8 cellular contexts compared by ENCODE assay signal in the genomic region with DNA sequence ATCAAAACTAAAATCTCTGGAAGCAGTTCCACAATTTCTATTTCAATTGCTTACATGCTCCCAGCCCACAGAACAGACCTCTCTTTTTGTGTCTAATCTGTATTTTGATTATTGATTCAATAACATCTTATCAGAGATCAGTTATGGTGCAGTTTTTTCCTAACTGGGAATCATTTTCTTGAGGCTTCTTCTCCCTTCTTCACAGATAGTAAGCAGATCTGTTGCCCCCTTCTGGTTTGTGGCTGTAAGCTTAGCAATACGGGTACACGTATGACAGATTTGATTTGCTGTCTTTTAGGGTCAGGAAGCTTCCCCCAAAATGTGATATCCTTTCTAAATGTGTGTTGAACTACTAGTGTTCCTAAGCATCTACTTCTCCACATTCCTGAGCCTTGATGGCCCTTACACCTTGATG. TPM values are rescaled to one million over a fixed set of nuclear protein-coding genes. Genes with fewer than 3 reads are reported as not detected.
A peak's percentile ranks its signal among the peaks of the same experiment; 100 is the strongest.
DNase-seq lines count a peak whose midpoint lies in the region; ATAC-seq and TF ChIP-seq lines count a peak whose summit lies in the region.

No MANE protein-coding gene starts in this region.

- no peak overlapping the region for H2AFZ ChIP-seq in trophoblast cell (ENCODE audit: insufficient read depth, low read length, poor library complexity)

- intact Hi-C loops in activated CD4-positive, alpha-beta memory T cell treated with anti-CD3 and anti-CD28 coated beads for 36 hours (cut with micrococcal nuclease), result no loop called here

- DNase-seq in Daoy (ENCODE audit: low read depth) (peak; percentile 11), NCI-H1694 (lab: John Stamatoyannopoulos, UW) (peak; percentile 23), epithelial cell of esophagus (ENCODE audit: low read depth) (peak; percentile 48), trophoblast cell (peak in 1 of 2 donors; percentile 4)
- no peak for DNase-seq in activated CD4-positive, alpha-beta memory T cell treated with anti-CD3 and anti-CD28 coated beads for 36 hours
- no peak for DNase-seq in effector memory CD8-positive, alpha-beta T cell

- H3K27me3 Mint-ChIP-seq in activated CD4-positive, alpha-beta memory T cell treated with anti-CD3 and anti-CD28 coated beads for 36 hours, result no peaks in the 10 kb centered on the region
- H3K27me3 Mint-ChIP-seq in effector memory CD8-positive, alpha-beta T cell, result no peaks in the 10 kb centered on the region

- CTCF ChIA-PET in activated CD4-positive, alpha-beta memory T cell treated with anti-CD3 and anti-CD28 coated beads for 36 hours (lab: Charles Lee), result interaction anchor here (1.0 to 1.2 kb wide), 4 partner anchors 12 to 143 kb away, joined by 3 to 5 read pairs (median 4); no protein-coding TSS in a partner anchor

- no peak overlapping the region for H3K4me3 ChIP-seq in epithelial cell of esophagus (ENCODE audit: low read length)
- H3K4me3 ChIP-seq in trophoblast cell (ENCODE audit: low read depth, low read length), result no peak overlapping the region

- H2BK5ac ChIP-seq in trophoblast cell (ENCODE audit: low read depth, low read length, poor library complexity), result no peak overlapping the region

- H3K18ac ChIP-seq in trophoblast cell (ENCODE audit: low read length), result no peak overlapping the region

- no peak overlapping the region for H2BK12ac ChIP-seq in trophoblast cell (ENCODE audit: low read length)

- peaks cover 40% of the 10 kb centered on the region for H3K36me3 Mint-ChIP-seq in activated CD4-positive, alpha-beta memory T cell treated with anti-CD3 and anti-CD28 coated beads for 36 hours
- H3K36me3 Mint-ChIP-seq in effector memory CD8-positive, alpha-beta T cell (ENCODE audit: insufficient read depth), result peaks cover 15% of the 10 kb centered on the region

- H3K4me1 Mint-ChIP-seq in activated CD4-positive, alpha-beta memory T cell treated with anti-CD3 and anti-CD28 coated beads for 36 hours (ENCODE audit: low read depth), result no peaks in the 10 kb centered on the region
- peaks cover 2 to 11% of the 10 kb centered on the region in 2 donors for H3K4me1 Mint-ChIP-seq in effector memory CD8-positive, alpha-beta T cell (ENCODE audit: low read depth in 2 of 2)

- no peak overlapping the region for H3K14ac ChIP-seq in trophoblast cell (ENCODE audit: low read length)

- H3K9ac ChIP-seq in trophoblast cell (ENCODE audit: low read length), result no peak overlapping the region

- no peak overlapping the region for H4K12ac ChIP-seq in trophoblast cell (ENCODE audit: low read depth, low read length)

- no peak overlapping the region for H3K4ac ChIP-seq in trophoblast cell (ENCODE audit: low read depth, low read length)

- no peak overlapping the region for H2AK5ac ChIP-seq in trophoblast cell (ENCODE audit: low read length)

- no peaks in the 10 kb centered on the region for H3K9me3 Mint-ChIP-seq in activated CD4-positive, alpha-beta memory T cell treated with anti-CD3 and anti-CD28 coated beads for 36 hours
- no peaks in the 10 kb centered on the region for H3K9me3 Mint-ChIP-seq in effector memory CD8-positive, alpha-beta T cell

- peaks cover 0 to 3% of the 10 kb centered on the region in 2 experiments for H3K36me3 ChIP-seq in trophoblast cell (ENCODE audit: control insufficient read depth in 1 of 2, insufficient read depth in 2 of 2, low read length in 2 of 2)

- no peak overlapping the region for H3K4me3 Mint-ChIP-seq in activated CD4-positive, alpha-beta memory T cell treated with anti-CD3 and anti-CD28 coated beads for 36 hours
- H3K4me3 Mint-ChIP-seq in effector memory CD8-positive, alpha-beta T cell, result no peak overlapping the region

- H3K23ac ChIP-seq in trophoblast cell (ENCODE audit: low read length), result no peak overlapping the region

- WGBS in trophoblast cell (ENCODE audit: extremely low coverage, insufficient coverage, insufficient read length), result no CpG with 5 or more reads among the region's 2 CpGs

- H3K27ac Mint-ChIP-seq in activated CD4-positive, alpha-beta memory T cell treated with anti-CD3 and anti-CD28 coated beads for 36 hours, result no peak overlapping the region
- no peak overlapping the region for H3K27ac Mint-ChIP-seq in effector memory CD8-positive, alpha-beta T cell

- H3K27ac ChIP-seq in trophoblast cell (ENCODE audit: low read depth, low read length), result no peak overlapping the region

- peak overlapping the region; percentile 47 for H4K8ac ChIP-seq in trophoblast cell (ENCODE audit: low read depth, low read length)

- no peaks in the 10 kb centered on the region for H3K27me3 ChIP-seq in trophoblast cell (ENCODE audit: insufficient read depth, low read length)

- peaks cover 0 to 4% of the 10 kb centered on the region in 2 experiments for H3K4me1 ChIP-seq in trophoblast cell (ENCODE audit: control insufficient read depth in 1 of 2, insufficient read depth in 2 of 2, low read length in 2 of 2)

- H2BK120ac ChIP-seq in trophoblast cell (ENCODE audit: insufficient read depth, low read length, poor library complexity), result no peak overlapping the region

- H4K91ac ChIP-seq in trophoblast cell (ENCODE audit: low read depth, low read length), result no peak overlapping the region

- H3K79me1 ChIP-seq in trophoblast cell (ENCODE audit: low read length), result peaks cover 2% of the 10 kb centered on the region

- ATAC-seq in HG03159 (IDR thresholded peaks at IDR 0.05; ENCODE audit: unreplicated experiment) (no peak), GM19351 (IDR thresholded peaks at IDR 0.05; ENCODE audit: unreplicated experiment) (no peak)
- ATAC-seq in effector memory CD8-positive, alpha-beta T cell (replicated peaks), result no peak

- H3K4me2 ChIP-seq in trophoblast cell (ENCODE audit: low read length), result no peak overlapping the region

- peak; percentile 68 for TF ChIP-seq CTCF in epithelial cell of esophagus (IDR thresholded peaks at IDR 0.05; ENCODE audit: insufficient read depth, low read depth, low read length, missing control alignments)

- POLR2A ChIA-PET in activated CD4-positive, alpha-beta memory T cell treated with anti-CD3 and anti-CD28 coated beads for 36 hours (lab: Charles Lee), result no interaction called here

- no peaks in the 10 kb centered on the region for H3K79me2 ChIP-seq in trophoblast cell (ENCODE audit: control insufficient read depth, insufficient read depth, low read length, poor library complexity)

- no peaks in the 10 kb centered on the region for H3K9me3 ChIP-seq in trophoblast cell (ENCODE audit: insufficient read depth, low read depth, low read length)

RNA-seq across cellular contexts. Expression of a gene that starts 39.4 kb away (rescaled TPM):
- total RNA-seq in Daoy (2014; rRNA removed; shearing (Covaris generic)), result 91.3 and 117 TPM in 2 replicates
- polyA plus RNA-seq in trophoblast cell (2013), result 43.2 and 43.5 TPM in 2 replicates
- total RNA-seq in activated CD4-positive, alpha-beta memory T cell treated with anti-CD3 and anti-CD28 coated beads for 36 hours, result 10 to 100 TPM; 85.9 to 91.4 TPM

RNA-seq across cellular contexts. Expression of a gene that starts 39.5 kb away (rescaled TPM):
- total RNA-seq in Daoy (2014; rRNA removed; shearing (Covaris generic)), result 15.9 and 20.3 TPM in 2 replicates
- polyA plus RNA-seq in trophoblast cell (2013), result 5.7 and 6.1 TPM in 2 replicates
- 10 to 100 TPM; 10.8 to 12.1 TPM for total RNA-seq in activated CD4-positive, alpha-beta memory T cell treated with anti-CD3 and anti-CD28 coated beads for 36 hours

Comparison
In these comparisons a context has a peak if more than half of its experiments do, and no peak if none do; other contexts are left out.
1. DNase-seq: peak in Daoy (single experiment), NCI-H1694 (single experiment) and epithelial cell of esophagus (single experiment); none in activated CD4-positive, alpha-beta memory T cell treated with anti-CD3 and anti-CD28 coated beads for 36 hours (single experiment) and effector memory CD8-positive, alpha-beta T cell (0 of 3).